1 cellular context compared by ENCODE assay signal in the genomic region with DNA sequence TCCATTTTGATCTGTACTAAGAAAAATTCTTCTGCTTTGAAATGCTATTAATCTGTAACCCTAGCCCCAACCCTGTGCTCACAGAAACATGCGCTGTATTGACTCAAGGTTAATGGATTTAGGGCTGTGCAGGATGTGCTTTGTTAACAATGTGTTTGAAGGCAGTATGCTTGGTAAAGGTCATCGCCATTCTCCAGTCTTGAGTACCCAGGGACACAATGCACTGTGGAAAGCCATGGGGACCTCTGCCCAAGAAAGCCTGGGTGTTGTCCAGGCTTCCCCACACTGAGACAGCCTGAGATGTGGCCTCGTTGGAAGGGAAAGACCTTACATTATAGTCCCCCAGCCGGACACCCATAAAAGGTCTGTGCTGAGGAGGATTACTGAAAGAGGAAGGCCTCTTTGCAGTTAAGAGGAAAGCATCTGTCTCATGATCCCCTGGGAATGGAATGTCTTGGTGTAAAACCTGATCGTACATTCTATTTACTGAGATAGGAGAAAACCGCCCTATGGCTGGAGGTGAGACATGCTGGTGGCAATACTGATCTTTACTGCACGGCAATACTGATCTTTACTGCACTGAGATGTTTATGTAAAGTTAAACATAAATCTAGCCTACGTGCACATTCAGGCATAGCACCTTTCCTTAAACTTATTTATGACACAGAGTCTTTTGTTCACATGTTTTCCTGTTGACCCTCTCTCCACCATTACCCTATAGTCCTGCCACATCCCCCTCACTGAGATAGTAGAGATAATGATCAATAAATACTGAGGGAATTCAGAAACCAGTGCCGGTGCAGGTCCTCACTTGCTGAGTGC.
A peak's percentile ranks its signal among the peaks of the same experiment; 100 is the strongest.
TF ChIP-seq lines count a peak whose summit lies in the region.

No MANE protein-coding gene starts in this region.

TF ChIP-seq in HepG2, 621 proteins besides CTCF, POLR2A, EP300 and RAD21 (continued from another document and continues in another):
- TF ChIP-seq, protein P1, sequence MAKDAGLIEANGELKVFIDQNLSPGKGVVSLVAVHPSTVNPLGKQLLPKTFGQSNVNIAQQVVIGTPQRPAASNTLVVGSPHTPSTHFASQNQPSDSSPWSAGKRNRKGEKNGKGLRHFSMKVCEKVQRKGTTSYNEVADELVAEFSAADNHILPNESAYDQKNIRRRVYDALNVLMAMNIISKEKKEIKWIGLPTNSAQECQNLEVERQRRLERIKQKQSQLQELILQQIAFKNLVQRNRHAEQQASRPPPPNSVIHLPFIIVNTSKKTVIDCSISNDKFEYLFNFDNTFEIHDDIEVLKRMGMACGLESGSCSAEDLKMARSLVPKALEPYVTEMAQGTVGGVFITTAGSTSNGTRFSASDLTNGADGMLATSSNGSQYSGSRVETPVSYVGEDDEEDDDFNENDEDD (CRISPR knock-in tag; IDR thresholded peaks at IDR 0.05; ENCODE audit: borderline replicate concordance): peak; percentile 52; the same call in 1 of the 2 replicates
- TF ChIP-seq ADNP (CRISPR knock-in tag; IDR thresholded peaks at IDR 0.05) (no peak), HNRNPL (IDR thresholded peaks at IDR 0.05; ENCODE audit: low read depth, low read length) (no peak), FOXK2 (IDR thresholded peaks at IDR 0.05) (no peak), ZNF446 (CRISPR knock-in tag; IDR thresholded peaks at IDR 0.05) (no peak), ZKSCAN5 (CRISPR knock-in tag; IDR thresholded peaks at IDR 0.05) (0 out of 2 replicates have a peak, but pooled peaks have one; percentile 25), ZC3H13 (CRISPR knock-in tag; IDR thresholded peaks at IDR 0.05) (peak; percentile 82), MBD4 (IDR thresholded peaks at IDR 0.05; ENCODE audit: borderline replicate concordance, low read length) (no peak; the same call in 1 of the 2 replicates), GABPB1 (CRISPR knock-in tag; IDR thresholded peaks at IDR 0.05) (peak; percentile 17; the same call in 1 of the 2 replicates), ZSCAN20 (CRISPR knock-in tag; IDR thresholded peaks at IDR 0.05; ENCODE audit: borderline replicate concordance) (no peak), TBL1XR1 (IDR thresholded peaks at IDR 0.05; ENCODE audit: borderline replicate concordance, low read length, partially characterized antibody) (no peak), SSRP1 (CRISPR knock-in tag; IDR thresholded peaks at IDR 0.05) (peak; percentile 92), ZFYVE20 (CRISPR knock-in tag; IDR thresholded peaks at IDR 0.05; ENCODE audit: borderline replicate concordance, low read depth) (no peak), ZNF274 (CRISPR knock-in tag; IDR thresholded peaks at IDR 0.05) (peak; percentile 25; the same call in 1 of the 2 replicates), ZNF761 (CRISPR knock-in tag; conservative IDR thresholded peaks at IDR 0.05) (0 out of 2 replicates have a peak, but pooled peaks have one; percentile 14), HNF4A (CRISPR knock-in tag; IDR thresholded peaks at IDR 0.05) (peak; percentile 39; the same call in 1 of the 2 replicates), ZSCAN21 (CRISPR knock-in tag; IDR thresholded peaks at IDR 0.05; ENCODE audit: borderline replicate concordance) (no peak), IKZF1 (IDR thresholded peaks at IDR 0.05) (no peak), ZNF674 (CRISPR knock-in tag; IDR thresholded peaks at IDR 0.05; ENCODE audit: low read depth) (no peak), ZNF724P (CRISPR knock-in tag; IDR thresholded peaks at IDR 0.05; ENCODE audit: borderline replicate concordance) (peak; percentile 39; the same call in 1 of the 2 replicates), TBX3 (IDR thresholded peaks at IDR 0.05; ENCODE audit: borderline replicate concordance) (no peak), IRF2 (CRISPR knock-in tag; IDR thresholded peaks at IDR 0.05) (peak; percentile 58), ZNF121 (CRISPR knock-in tag; IDR thresholded peaks at IDR 0.05) (no peak), SALL1 (CRISPR knock-in tag; IDR thresholded peaks at IDR 0.05) (peak; percentile 86), ZBTB7B (CRISPR knock-in tag; IDR thresholded peaks at IDR 0.05) (peak; percentile 51; the same call in 1 of the 2 replicates)
- TF ChIP-seq, protein P2, sequence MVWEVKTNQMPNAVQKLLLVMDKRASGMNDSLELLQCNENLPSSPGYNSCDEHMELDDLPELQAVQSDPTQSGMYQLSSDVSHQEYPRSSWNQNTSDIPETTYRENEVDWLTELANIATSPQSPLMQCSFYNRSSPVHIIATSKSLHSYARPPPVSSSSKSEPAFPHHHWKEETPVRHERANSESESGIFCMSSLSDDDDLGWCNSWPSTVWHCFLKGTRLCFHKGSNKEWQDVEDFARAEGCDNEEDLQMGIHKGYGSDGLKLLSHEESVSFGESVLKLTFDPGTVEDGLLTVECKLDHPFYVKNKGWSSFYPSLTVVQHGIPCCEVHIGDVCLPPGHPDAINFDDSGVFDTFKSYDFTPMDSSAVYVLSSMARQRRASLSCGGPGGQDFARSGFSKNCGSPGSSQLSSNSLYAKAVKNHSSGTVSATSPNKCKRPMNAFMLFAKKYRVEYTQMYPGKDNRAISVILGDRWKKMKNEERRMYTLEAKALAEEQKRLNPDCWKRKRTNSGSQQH (CRISPR knock-in tag; IDR thresholded peaks at IDR 0.05; ENCODE audit: low read depth): 0 out of 2 replicates have a peak, but pooled peaks have one; percentile 60
- TF ChIP-seq, protein P3, sequence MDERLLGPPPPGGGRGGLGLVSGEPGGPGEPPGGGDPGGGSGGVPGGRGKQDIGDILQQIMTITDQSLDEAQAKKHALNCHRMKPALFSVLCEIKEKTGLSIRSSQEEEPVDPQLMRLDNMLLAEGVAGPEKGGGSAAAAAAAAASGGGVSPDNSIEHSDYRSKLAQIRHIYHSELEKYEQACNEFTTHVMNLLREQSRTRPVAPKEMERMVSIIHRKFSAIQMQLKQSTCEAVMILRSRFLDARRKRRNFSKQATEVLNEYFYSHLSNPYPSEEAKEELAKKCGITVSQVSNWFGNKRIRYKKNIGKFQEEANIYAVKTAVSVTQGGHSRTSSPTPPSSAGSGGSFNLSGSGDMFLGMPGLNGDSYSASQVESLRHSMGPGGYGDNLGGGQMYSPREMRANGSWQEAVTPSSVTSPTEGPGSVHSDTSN (CRISPR knock-in tag; IDR thresholded peaks at IDR 0.05): no peak
- TF ChIP-seq, protein P4, sequence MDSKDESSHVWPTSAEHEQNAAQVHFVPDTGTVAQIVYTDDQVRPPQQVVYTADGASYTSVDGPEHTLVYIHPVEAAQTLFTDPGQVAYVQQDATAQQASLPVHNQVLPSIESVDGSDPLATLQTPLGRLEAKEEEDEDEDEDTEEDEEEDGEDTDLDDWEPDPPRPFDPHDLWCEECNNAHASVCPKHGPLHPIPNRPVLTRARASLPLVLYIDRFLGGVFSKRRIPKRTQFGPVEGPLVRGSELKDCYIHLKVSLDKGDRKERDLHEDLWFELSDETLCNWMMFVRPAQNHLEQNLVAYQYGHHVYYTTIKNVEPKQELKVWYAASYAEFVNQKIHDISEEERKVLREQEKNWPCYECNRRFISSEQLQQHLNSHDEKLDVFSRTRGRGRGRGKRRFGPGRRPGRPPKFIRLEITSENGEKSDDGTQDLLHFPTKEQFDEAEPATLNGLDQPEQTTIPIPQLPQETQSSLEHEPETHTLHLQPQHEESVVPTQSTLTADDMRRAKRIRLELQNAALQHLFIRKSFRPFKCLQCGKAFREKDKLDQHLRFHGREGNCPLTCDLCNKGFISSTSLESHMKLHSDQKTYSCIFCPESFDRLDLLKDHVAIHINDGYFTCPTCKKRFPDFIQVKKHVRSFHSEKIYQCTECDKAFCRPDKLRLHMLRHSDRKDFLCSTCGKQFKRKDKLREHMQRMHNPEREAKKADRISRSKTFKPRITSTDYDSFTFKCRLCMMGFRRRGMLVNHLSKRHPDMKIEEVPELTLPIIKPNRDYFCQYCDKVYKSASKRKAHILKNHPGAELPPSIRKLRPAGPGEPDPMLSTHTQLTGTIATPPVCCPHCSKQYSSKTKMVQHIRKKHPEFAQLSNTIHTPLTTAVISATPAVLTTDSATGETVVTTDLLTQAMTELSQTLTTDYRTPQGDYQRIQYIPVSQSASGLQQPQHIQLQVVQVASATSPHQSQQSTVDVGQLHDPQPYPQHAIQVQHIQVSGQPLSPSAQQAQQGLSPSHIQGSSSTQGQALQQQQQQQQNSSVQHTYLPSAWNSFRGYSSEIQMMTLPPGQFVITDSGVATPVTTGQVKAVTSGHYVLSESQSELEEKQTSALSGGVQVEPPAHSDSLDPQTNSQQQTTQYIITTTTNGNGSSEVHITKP (CRISPR knock-in tag; IDR thresholded peaks at IDR 0.05; ENCODE audit: low read depth): 0 out of 2 replicates have a peak, but pooled peaks have one; percentile 45
- TF ChIP-seq, protein P5, sequence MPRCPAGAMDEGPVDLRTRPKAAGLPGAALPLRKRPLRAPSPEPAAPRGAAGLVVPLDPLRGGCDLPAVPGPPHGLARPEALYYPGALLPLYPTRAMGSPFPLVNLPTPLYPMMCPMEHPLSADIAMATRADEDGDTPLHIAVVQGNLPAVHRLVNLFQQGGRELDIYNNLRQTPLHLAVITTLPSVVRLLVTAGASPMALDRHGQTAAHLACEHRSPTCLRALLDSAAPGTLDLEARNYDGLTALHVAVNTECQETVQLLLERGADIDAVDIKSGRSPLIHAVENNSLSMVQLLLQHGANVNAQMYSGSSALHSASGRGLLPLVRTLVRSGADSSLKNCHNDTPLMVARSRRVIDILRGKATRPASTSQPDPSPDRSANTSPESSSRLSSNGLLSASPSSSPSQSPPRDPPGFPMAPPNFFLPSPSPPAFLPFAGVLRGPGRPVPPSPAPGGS (CRISPR knock-in tag; IDR thresholded peaks at IDR 0.05): 0 out of 2 replicates have a peak, but pooled peaks have one; percentile 48
- TF ChIP-seq, protein P6, sequence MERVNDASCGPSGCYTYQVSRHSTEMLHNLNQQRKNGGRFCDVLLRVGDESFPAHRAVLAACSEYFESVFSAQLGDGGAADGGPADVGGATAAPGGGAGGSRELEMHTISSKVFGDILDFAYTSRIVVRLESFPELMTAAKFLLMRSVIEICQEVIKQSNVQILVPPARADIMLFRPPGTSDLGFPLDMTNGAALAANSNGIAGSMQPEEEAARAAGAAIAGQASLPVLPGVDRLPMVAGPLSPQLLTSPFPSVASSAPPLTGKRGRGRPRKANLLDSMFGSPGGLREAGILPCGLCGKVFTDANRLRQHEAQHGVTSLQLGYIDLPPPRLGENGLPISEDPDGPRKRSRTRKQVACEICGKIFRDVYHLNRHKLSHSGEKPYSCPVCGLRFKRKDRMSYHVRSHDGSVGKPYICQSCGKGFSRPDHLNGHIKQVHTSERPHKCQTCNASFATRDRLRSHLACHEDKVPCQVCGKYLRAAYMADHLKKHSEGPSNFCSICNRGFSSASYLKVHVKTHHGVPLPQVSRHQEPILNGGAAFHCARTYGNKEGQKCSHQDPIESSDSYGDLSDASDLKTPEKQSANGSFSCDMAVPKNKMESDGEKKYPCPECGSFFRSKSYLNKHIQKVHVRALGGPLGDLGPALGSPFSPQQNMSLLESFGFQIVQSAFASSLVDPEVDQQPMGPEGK (CRISPR knock-in tag; IDR thresholded peaks at IDR 0.05): peak; percentile 69
- TF ChIP-seq, protein P7, sequence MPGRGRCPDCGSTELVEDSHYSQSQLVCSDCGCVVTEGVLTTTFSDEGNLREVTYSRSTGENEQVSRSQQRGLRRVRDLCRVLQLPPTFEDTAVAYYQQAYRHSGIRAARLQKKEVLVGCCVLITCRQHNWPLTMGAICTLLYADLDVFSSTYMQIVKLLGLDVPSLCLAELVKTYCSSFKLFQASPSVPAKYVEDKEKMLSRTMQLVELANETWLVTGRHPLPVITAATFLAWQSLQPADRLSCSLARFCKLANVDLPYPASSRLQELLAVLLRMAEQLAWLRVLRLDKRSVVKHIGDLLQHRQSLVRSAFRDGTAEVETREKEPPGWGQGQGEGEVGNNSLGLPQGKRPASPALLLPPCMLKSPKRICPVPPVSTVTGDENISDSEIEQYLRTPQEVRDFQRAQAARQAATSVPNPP (CRISPR knock-in tag; IDR thresholded peaks at IDR 0.05): no peak
- TF ChIP-seq, protein P8, sequence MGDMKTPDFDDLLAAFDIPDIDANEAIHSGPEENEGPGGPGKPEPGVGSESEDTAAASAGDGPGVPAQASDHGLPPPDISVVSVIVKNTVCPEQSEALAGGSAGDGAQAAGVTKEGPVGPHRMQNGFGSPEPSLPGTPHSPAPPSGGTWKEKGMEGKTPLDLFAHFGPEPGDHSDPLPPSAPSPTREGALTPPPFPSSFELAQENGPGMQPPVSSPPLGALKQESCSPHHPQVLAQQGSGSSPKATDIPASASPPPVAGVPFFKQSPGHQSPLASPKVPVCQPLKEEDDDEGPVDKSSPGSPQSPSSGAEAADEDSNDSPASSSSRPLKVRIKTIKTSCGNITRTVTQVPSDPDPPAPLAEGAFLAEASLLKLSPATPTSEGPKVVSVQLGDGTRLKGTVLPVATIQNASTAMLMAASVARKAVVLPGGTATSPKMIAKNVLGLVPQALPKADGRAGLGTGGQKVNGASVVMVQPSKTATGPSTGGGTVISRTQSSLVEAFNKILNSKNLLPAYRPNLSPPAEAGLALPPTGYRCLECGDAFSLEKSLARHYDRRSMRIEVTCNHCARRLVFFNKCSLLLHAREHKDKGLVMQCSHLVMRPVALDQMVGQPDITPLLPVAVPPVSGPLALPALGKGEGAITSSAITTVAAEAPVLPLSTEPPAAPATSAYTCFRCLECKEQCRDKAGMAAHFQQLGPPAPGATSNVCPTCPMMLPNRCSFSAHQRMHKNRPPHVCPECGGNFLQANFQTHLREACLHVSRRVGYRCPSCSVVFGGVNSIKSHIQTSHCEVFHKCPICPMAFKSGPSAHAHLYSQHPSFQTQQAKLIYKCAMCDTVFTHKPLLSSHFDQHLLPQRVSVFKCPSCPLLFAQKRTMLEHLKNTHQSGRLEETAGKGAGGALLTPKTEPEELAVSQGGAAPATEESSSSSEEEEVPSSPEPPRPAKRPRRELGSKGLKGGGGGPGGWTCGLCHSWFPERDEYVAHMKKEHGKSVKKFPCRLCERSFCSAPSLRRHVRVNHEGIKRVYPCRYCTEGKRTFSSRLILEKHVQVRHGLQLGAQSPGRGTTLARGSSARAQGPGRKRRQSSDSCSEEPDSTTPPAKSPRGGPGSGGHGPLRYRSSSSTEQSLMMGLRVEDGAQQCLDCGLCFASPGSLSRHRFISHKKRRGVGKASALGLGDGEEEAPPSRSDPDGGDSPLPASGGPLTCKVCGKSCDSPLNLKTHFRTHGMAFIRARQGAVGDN (CRISPR knock-in tag; IDR thresholded peaks at IDR 0.05): peak; percentile 51; the same call in 1 of the 2 replicates
- TF ChIP-seq, protein P9, sequence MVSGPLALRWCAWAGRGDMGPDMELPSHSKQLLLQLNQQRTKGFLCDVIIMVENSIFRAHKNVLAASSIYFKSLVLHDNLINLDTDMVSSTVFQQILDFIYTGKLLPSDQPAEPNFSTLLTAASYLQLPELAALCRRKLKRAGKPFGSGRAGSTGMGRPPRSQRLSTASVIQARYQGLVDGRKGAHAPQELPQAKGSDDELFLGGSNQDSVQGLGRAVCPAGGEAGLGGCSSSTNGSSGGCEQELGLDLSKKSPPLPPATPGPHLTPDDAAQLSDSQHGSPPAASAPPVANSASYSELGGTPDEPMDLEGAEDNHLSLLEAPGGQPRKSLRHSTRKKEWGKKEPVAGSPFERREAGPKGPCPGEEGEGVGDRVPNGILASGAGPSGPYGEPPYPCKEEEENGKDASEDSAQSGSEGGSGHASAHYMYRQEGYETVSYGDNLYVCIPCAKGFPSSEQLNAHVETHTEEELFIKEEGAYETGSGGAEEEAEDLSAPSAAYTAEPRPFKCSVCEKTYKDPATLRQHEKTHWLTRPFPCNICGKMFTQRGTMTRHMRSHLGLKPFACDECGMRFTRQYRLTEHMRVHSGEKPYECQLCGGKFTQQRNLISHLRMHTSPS (CRISPR knock-in tag; IDR thresholded peaks at IDR 0.05; ENCODE audit: low read depth): no peak
- TF ChIP-seq, protein P10, sequence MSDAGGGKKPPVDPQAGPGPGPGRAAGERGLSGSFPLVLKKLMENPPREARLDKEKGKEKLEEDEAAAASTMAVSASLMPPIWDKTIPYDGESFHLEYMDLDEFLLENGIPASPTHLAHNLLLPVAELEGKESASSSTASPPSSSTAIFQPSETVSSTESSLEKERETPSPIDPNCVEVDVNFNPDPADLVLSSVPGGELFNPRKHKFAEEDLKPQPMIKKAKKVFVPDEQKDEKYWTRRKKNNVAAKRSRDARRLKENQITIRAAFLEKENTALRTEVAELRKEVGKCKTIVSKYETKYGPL (CRISPR knock-in tag; IDR thresholded peaks at IDR 0.05): no peak
